ENCODE assay signal across 29 cellular contexts in the genomic region with DNA sequence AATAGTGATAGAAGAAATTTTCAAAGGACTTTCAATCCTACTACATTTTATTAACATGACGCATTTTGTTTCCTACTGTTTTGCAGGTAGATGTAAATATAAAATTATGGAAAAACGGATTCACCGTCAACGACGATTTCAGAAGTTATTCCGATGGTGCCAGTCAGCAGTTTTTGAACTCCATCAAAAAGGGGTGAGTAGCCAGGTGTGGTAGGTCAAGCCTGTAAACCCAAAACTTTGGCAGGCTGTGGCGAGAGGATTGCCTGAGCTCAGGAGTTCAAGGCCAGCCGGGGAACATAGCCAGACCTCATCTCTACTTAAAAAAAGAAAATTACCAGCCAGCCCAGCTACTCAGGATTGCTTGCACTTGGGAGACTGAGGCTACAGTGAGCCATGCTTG. TPM values are rescaled to one million over a fixed set of nuclear protein-coding genes. Genes with fewer than 3 reads are reported as not detected.
DNase-seq lines count a peak whose midpoint lies in the region; ATAC-seq, FAIRE-seq and TF ChIP-seq lines count a peak whose summit lies in the region.
"Had no signal": no experiment of that assay in that cellular context is flagged by ENCODE, and none has a peak within 500 bp of the region (broad histone marks: within the 10 kb centered on the region; RNA-seq: fewer than 3 reads in every experiment).

No MANE protein-coding gene starts in this region.

- ATAC-seq in HepG2: no peak
- no peak for ATAC-seq in right lobe of liver
- ATAC-seq in K562: no peak
- ATAC-seq in left lobe of liver: peak; percentile 51
- no peak for ATAC-seq in GM18907 (IDR thresholded peaks at IDR 0.05; ENCODE audit: unreplicated experiment)
- no peak for ATAC-seq in HG03469 (IDR thresholded peaks at IDR 0.05; ENCODE audit: unreplicated experiment)
- ATAC-seq in HG02571 (IDR thresholded peaks at IDR 0.05; ENCODE audit: unreplicated experiment): no peak
- ATAC-seq: GM12878 had no signal

- no peak overlapping the region for H2AFZ ChIP-seq in HepG2 (ENCODE audit: low read length)
- H2AFZ ChIP-seq in K562 (ENCODE audit: low read depth, low read length): no peak overlapping the region

- H3K27me3 ChIP-seq in HepG2 (ENCODE audit: control insufficient read depth in 1 of 2, insufficient read depth in 2 of 2, low read length in 2 of 2) (no peaks in the 10 kb centered on the region), right lobe of liver (no peaks in the 10 kb centered on the region), K562 (ENCODE audit: control insufficient read depth in 2 of 2, insufficient read depth in 2 of 2, low read length in 2 of 2) (no peaks in the 10 kb centered on the region)
- H3K27me3 ChIP-seq: BE2C, BLaER1 had no signal

- intact Hi-C loops in HepG2 (cut with micrococcal nuclease; ENCODE audit: unreplicated experiment) (no loop called here), right lobe of liver (cut with DNase I) (no loop called here), K562 (cut with micrococcal nuclease) (no loop called here)

- H3K9me1 ChIP-seq in K562 (ENCODE audit: control insufficient read depth, insufficient read depth, low read length): no peaks in the 10 kb centered on the region

- H3K4me2 ChIP-seq in HepG2 (ENCODE audit: low read depth, low read length): no peak overlapping the region
- H3K4me2 ChIP-seq in K562 (ENCODE audit: insufficient read depth, low read length): no peak overlapping the region
- H3K4me2 ChIP-seq: BLaER1 had no signal

- CTCF ChIA-PET in HepG2 (lab: Yijun Ruan, JAX; ENCODE audit: low intra/inter-chr PET ratio, low total read pairs) (no interaction called here), K562 (lab: Yijun Ruan, JAX; ENCODE audit: low intra/inter-chr PET ratio) (no interaction called here)

- in situ Hi-C loops in HepG2 (cut with HindIII; ENCODE audit: extremely low pct_ligation_motif_present, low pct_unique_long_range_greater_than_20kb): no loop called here
- in situ Hi-C loops in K562 (cut with MboI): no loop called here

- H3K4me3 ChIP-seq in HepG2 (replicated peaks in 1 of 3; ENCODE audit: insufficient read depth in 1 of 3, low read depth in 2 of 3, low read length in 3 of 3) (no peak overlapping the region), right lobe of liver (no peak overlapping the region), K562 (no peak overlapping the region)
- H3K4me3 ChIP-seq: BLaER1, GM12878 had no signal

- H4K20me1 ChIP-seq in HepG2 (ENCODE audit: insufficient read depth, low read length) (no peaks in the 10 kb centered on the region), K562 (replicated peaks; ENCODE audit: control insufficient read depth, insufficient read depth, low read length) (no peaks in the 10 kb centered on the region)
- H4K20me1 ChIP-seq: BLaER1 had no signal

- H3K9me3 ChIP-seq in HepG2 (ENCODE audit: low read length) (no peaks in the 10 kb centered on the region), right lobe of liver (no peaks in the 10 kb centered on the region), K562 (replicated peaks; ENCODE audit: control insufficient read depth, insufficient read depth, low read depth, low read length) (no peaks in the 10 kb centered on the region)
- H3K9me3 ChIP-seq: BE2C, BLaER1 had no signal

- peaks cover 3 to 36% of the 10 kb centered on the region in 2 experiments; a peak in 4 of 5 replicates for H3K36me3 ChIP-seq in HepG2 (replicated peaks in 1 of 2; ENCODE audit: control insufficient read depth in 1 of 2, insufficient read depth in 2 of 2, low read length in 2 of 2)
- peaks cover 0 to 3% (median 0%) of the 10 kb centered on the region in 4 donors for H3K36me3 ChIP-seq in right lobe of liver
- peaks cover 41% of the 10 kb centered on the region; the same call in 2 of the 3 replicates for H3K36me3 ChIP-seq in K562 (ENCODE audit: control insufficient read depth, insufficient read depth, low read length)

- FAIRE-seq in HepG2 (lab: Jason Lieb, UNC) (no peak), K562 (lab: Jason Lieb, UNC) (no peak)
- FAIRE-seq: GM12878, GM12892, GM18507, GM19239 had no signal

- TF ChIP-seq POLR2A in HepG2 (IDR thresholded peaks at IDR 0.05; ENCODE audit: insufficient read depth in 1 of 2, low read depth in 2 of 2, low read length in 2 of 2) (no peak), right lobe of liver (IDR thresholded peaks at IDR 0.05) (no peak), K562 (conservative IDR thresholded peaks at IDR 0.05) (no peak)

- no peaks in the 10 kb centered on the region for H3K4me1 ChIP-seq in HepG2 (ENCODE audit: insufficient read depth, low read length)
- H3K4me1 ChIP-seq in right lobe of liver: no peaks in the 10 kb centered on the region
- H3K4me1 ChIP-seq in K562 (replicated peaks in 1 of 2; ENCODE audit: control insufficient read depth in 2 of 2, insufficient read depth in 2 of 2, low read length in 2 of 2): no peaks in the 10 kb centered on the region
- H3K4me1 ChIP-seq: BE2C, BLaER1 had no signal

- H3K79me2 ChIP-seq in HepG2 (ENCODE audit: insufficient read depth, low read length) (no peaks in the 10 kb centered on the region), K562 (ENCODE audit: control insufficient read depth, insufficient read depth, low read length) (no peaks in the 10 kb centered on the region)

- H3K27ac ChIP-seq in HepG2 (ENCODE audit: extremely low read length, insufficient read depth, low read length) (no peak overlapping the region), right lobe of liver (no peak overlapping the region), K562 (ENCODE audit: extremely low read depth, low read depth, low read length) (no peak overlapping the region)
- H3K27ac ChIP-seq: 22Rv1, BLaER1 had no signal

- WGBS in HepG2 (ENCODE audit: low lambda C conversion rate): 95% methylated on average over 8 of the region's 8 CpGs
- WGBS in right lobe of liver (ENCODE audit: insufficient coverage, low coverage, low lambda C conversion rate, missing lambda C conversion rate): 83% methylated on average over 7 of the region's 8 CpGs
- 96% methylated on average over 8 of the region's 8 CpGs for WGBS in K562 (ENCODE audit: insufficient coverage, low coverage, missing lambda C conversion rate)

- POLR2A ChIA-PET in HepG2 (lab: Yijun Ruan, JAX): no interaction called here
- POLR2A ChIA-PET in K562 (lab: Yijun Ruan, JAX): no interaction called here

- DNase-seq in HepG2 (ENCODE audit: low spot score): no peak
- no peak for DNase-seq in right lobe of liver
- DNase-seq in K562 (ENCODE audit: extremely low read depth in 1 of 4, low spot score in 3 of 4): no peak
- no peak for DNase-seq in left lobe of liver (ENCODE audit: low spot score)
- DNase-seq: ACHN; C1 segment of cervical spinal cord; CD4-positive, alpha-beta memory T cell; CD4-positive, CD25-positive, alpha-beta regulatory T cell; CD8-positive, alpha-beta memory T cell; COR-L47; DMS 273 treated with DMSO at 0.1 percent for 48 hours; DMS153; DMS53; DMS79; DND-41; EL; GDM1 had no signal

- BruUV-seq in HepG2 (replicated peaks; lab: Mats Ljungman, UMichigan) (no TSS peak), K562 (replicated peaks; lab: Mats Ljungman, UMichigan) (no TSS peak)

- H3K9ac ChIP-seq in HepG2 (ENCODE audit: insufficient read depth, low read depth, low read length) (no peak overlapping the region), K562 (ENCODE audit: insufficient read depth in 1 of 2, low read depth in 2 of 2, low read length in 2 of 2) (no peak overlapping the region)
- H3K9ac ChIP-seq: BLaER1 had no signal

- TF ChIP-seq EP300 in HepG2 (IDR thresholded peaks at IDR 0.05; ENCODE audit: low read depth in 2 of 2, low read length in 2 of 2): no peak
- TF ChIP-seq EP300 in HepG2 (CRISPR knock-in tag; IDR thresholded peaks at IDR 0.05; ENCODE audit: borderline replicate concordance): no peak
- no peak for TF ChIP-seq EP300 in K562 (IDR thresholded peaks at IDR 0.05; ENCODE audit: low read length)

- TF ChIP-seq CTCF in HepG2 (CRISPR knock-in tag; IDR thresholded peaks at IDR 0.05) (no peak), right lobe of liver (IDR thresholded peaks at IDR 0.05) (no peak), K562 (IDR thresholded peaks at IDR 0.05 in 2 of 3, conservative IDR thresholded peaks at IDR 0.05 in 1 of 3; ENCODE audit: insufficient read depth in 2 of 3, low read depth in 1 of 3, low read length in 3 of 3) (no peak)

- TF ChIP-seq RAD21 in HepG2 (CRISPR knock-in tag; IDR thresholded peaks at IDR 0.05) (no peak), K562 (CRISPR knock-in tag; conservative IDR thresholded peaks at IDR 0.05 in 1 of 2, IDR thresholded peaks at IDR 0.05 in 1 of 2) (no peak)

RNA-seq across cellular contexts. Expression of a gene that starts 33.0 kb away (rescaled TPM):
- total RNA-seq in HepG2 (2016; rRNA removed; fragmentation: Illumina TruSeq; extraction: Trizol) (0.48 and 0.93 TPM in 2 replicates), right lobe of liver (under 1 TPM in 3 of 6 experiments, not detected in 3; 0.07 to 0.62 (median 0.22) TPM), K562 (2014; rRNA removed) (5.5 and 9.1 TPM in 2 replicates), K562 (2014; rRNA removed; fragmentation: Illumina TruSeq; extraction: Trizol) (5.2 and 6.8 TPM in 2 replicates), K562 (2015; rRNA removed; fragmentation: Illumina TruSeq; extraction: Trizol) (7.2 and 8.0 TPM in 2 replicates), K562 (2021) (10.4 and 10.9 TPM in 2 replicates), left lobe of liver (not detected)
- total RNA-seq in HepG2 (2016; cell fraction: cytosol; rRNA removed; fragmentation: Illumina TruSeq; extraction: Trizol; ENCODE audit: low read depth): 0.10 and 0.26 TPM in 2 replicates
- total RNA-seq in HepG2 (2016; cell fraction: insoluble cytoplasmic fraction; rRNA removed; fragmentation: Illumina TruSeq; extraction: Trizol): 0.45 and 0.68 TPM in 2 replicates
- total RNA-seq in HepG2 (2016; cell fraction: membrane; rRNA removed; fragmentation: Illumina TruSeq; extraction: Trizol): 0.59 and 1.2 TPM in 2 replicates
- 0.38 and 0.53 TPM in 2 replicates for total RNA-seq in HepG2 (2016; cell fraction: nucleus; rRNA removed; fragmentation: Illumina TruSeq; extraction: Trizol)
- polyA plus RNA-seq in HepG2 (2011; rRNA removed) (0.07 and 0.21 TPM in 2 replicates), K562 (2011; rRNA removed) (6.8 and 8.0 TPM in 2 replicates), K562 (2014; fragmentation: Illumina TruSeq; extraction: Trizol) (10.5 and 10.7 TPM in 2 replicates), K562 (2014; fragmentation: Nextera tagmentation; extraction: Ambion mirVana) (1 to 10 TPM; 2.6 to 3.6 TPM), K562 (2014; rRNA removed) (8.4 and 9.9 TPM in 2 replicates)
- polyA plus RNA-seq in HepG2 (2011; cell fraction: cytosol; rRNA removed): 0.15 TPM in 1 of 2 replicates, not detected in the other
- polyA plus RNA-seq in HepG2 (2011; cell fraction: nucleus; rRNA removed): 0.26 and 0.66 TPM in 2 replicates
- polyA plus RNA-seq in HepG2 (2012): 0.05 and 0.19 TPM in 2 replicates
- polyA plus RNA-seq in HepG2 (2016; cell fraction: cytosol; fragmentation: Illumina TruSeq; extraction: Trizol; ENCODE audit: low read depth): 0.68 and 1.1 TPM in 2 replicates
- 0.44 and 0.75 TPM in 2 replicates for polyA plus RNA-seq in HepG2 (2016; cell fraction: insoluble cytoplasmic fraction; fragmentation: Illumina TruSeq; extraction: Trizol; ENCODE audit: low read depth)
- polyA plus RNA-seq in HepG2 (2016; cell fraction: membrane; fragmentation: Illumina TruSeq; extraction: Trizol; ENCODE audit: low read depth): 1.1 and 1.6 TPM in 2 replicates
- 1.1 TPM in 2 replicates for polyA plus RNA-seq in HepG2 (2016; cell fraction: nucleus; fragmentation: Illumina TruSeq; extraction: Trizol; ENCODE audit: insufficient read depth, low read depth)
- polyA minus RNA-seq in HepG2 (2011; rRNA and poly(A)+ RNA removed; ENCODE audit: low replicate concordance): 0.16 and 1.1 TPM in 2 replicates
- polyA minus RNA-seq in HepG2 (2011; cell fraction: cytosol; rRNA and poly(A)+ RNA removed): not detected in 2 replicates
- polyA minus RNA-seq in HepG2 (2011; cell fraction: nucleus; rRNA and poly(A)+ RNA removed): 0.52 and 0.87 TPM in 2 replicates
- 9.6 and 15.1 TPM in 2 replicates for total RNA-seq in K562 (2011; cell fraction: chromatin; rRNA removed; ENCODE audit: low replicate concordance)
- total RNA-seq in K562 (2011; cell fraction: nucleolus; rRNA removed): 9.7 and 11.7 TPM in 2 replicates
- 8.9 and 13.0 TPM in 2 replicates for total RNA-seq in K562 (2011; cell fraction: nucleoplasm; rRNA removed)
- polyA plus RNA-seq in K562 (2011; cell fraction: cytosol; rRNA removed): 4.5 and 9.0 TPM in 2 replicates
- 10.2 and 25.4 TPM in 2 replicates for polyA plus RNA-seq in K562 (2011; cell fraction: nucleus; rRNA removed)
- polyA plus RNA-seq in K562 (2012): 9.0 and 11.1 TPM in 2 replicates
- polyA minus RNA-seq in K562 (2011; rRNA and poly(A)+ RNA removed): 2.2 and 3.3 TPM in 2 replicates
- polyA minus RNA-seq in K562 (2011; cell fraction: cytosol; rRNA and poly(A)+ RNA removed): 3.4 and 4.2 TPM in 2 replicates
- 4.2 and 8.2 TPM in 2 replicates for polyA minus RNA-seq in K562 (2011; cell fraction: nucleus; rRNA and poly(A)+ RNA removed)
- total RNA-seq: A172; A673; CD4-positive, alpha-beta memory T cell had no signal
- polyA plus RNA-seq: CD4-positive, alpha-beta memory T cell; CD4-positive, CD25-positive, alpha-beta regulatory T cell; CD8-positive, alpha-beta memory T cell had no signal

RNA-seq across cellular contexts. Expression of a gene that starts 36.6 kb away (rescaled TPM):
- total RNA-seq in HepG2 (2016; rRNA removed; fragmentation: Illumina TruSeq; extraction: Trizol): 20.9 and 29.6 TPM in 2 replicates
- 27.1 and 28.7 TPM in 2 replicates for total RNA-seq in HepG2 (2016; cell fraction: cytosol; rRNA removed; fragmentation: Illumina TruSeq; extraction: Trizol; ENCODE audit: low read depth)
- total RNA-seq in HepG2 (2016; cell fraction: insoluble cytoplasmic fraction; rRNA removed; fragmentation: Illumina TruSeq; extraction: Trizol): 20.2 and 28.7 TPM in 2 replicates
- total RNA-seq in HepG2 (2016; cell fraction: membrane; rRNA removed; fragmentation: Illumina TruSeq; extraction: Trizol): 26.5 and 28.1 TPM in 2 replicates
- total RNA-seq in HepG2 (2016; cell fraction: nucleus; rRNA removed; fragmentation: Illumina TruSeq; extraction: Trizol): 10.3 and 12.4 TPM in 2 replicates
- 6.8 and 8.3 TPM in 2 replicates for polyA plus RNA-seq in HepG2 (2011; rRNA removed)
- polyA plus RNA-seq in HepG2 (2011; cell fraction: cytosol; rRNA removed): 3.4 and 6.0 TPM in 2 replicates
- 1.2 and 2.1 TPM in 2 replicates for polyA plus RNA-seq in HepG2 (2011; cell fraction: nucleus; rRNA removed)
- polyA plus RNA-seq in HepG2 (2012): 10.9 and 12.3 TPM in 2 replicates
- 7.9 and 10.5 TPM in 2 replicates for polyA plus RNA-seq in HepG2 (2016; cell fraction: cytosol; fragmentation: Illumina TruSeq; extraction: Trizol; ENCODE audit: low read depth)
- polyA plus RNA-seq in HepG2 (2016; cell fraction: insoluble cytoplasmic fraction; fragmentation: Illumina TruSeq; extraction: Trizol; ENCODE audit: low read depth): 23.8 and 26.5 TPM in 2 replicates
- polyA plus RNA-seq in HepG2 (2016; cell fraction: membrane; fragmentation: Illumina TruSeq; extraction: Trizol; ENCODE audit: low read depth): 17.4 and 18.7 TPM in 2 replicates
- 10.8 and 12.2 TPM in 2 replicates for polyA plus RNA-seq in HepG2 (2016; cell fraction: nucleus; fragmentation: Illumina TruSeq; extraction: Trizol; ENCODE audit: insufficient read depth, low read depth)
- polyA minus RNA-seq in HepG2 (2011; rRNA and poly(A)+ RNA removed; ENCODE audit: low replicate concordance): 2.1 and 4.2 TPM in 2 replicates
- polyA minus RNA-seq in HepG2 (2011; cell fraction: cytosol; rRNA and poly(A)+ RNA removed): 6.2 and 6.5 TPM in 2 replicates
- 9.0 and 11.8 TPM in 2 replicates for polyA minus RNA-seq in HepG2 (2011; cell fraction: nucleus; rRNA and poly(A)+ RNA removed)
- total RNA-seq in right lobe of liver: 1 to 10 TPM; 4.6 to 7.9 (median 6.2) TPM
- 11.5 and 22.5 TPM in 2 replicates for total RNA-seq in K562 (2011; cell fraction: chromatin; rRNA removed; ENCODE audit: low replicate concordance)
- 9.7 and 10.1 TPM in 2 replicates for total RNA-seq in K562 (2011; cell fraction: nucleolus; rRNA removed)
- total RNA-seq in K562 (2011; cell fraction: nucleoplasm; rRNA removed): 10.9 and 13.0 TPM in 2 replicates
- 12.9 and 14.6 TPM in 2 replicates for total RNA-seq in K562 (2014; rRNA removed)
- 25.6 and 29.4 TPM in 2 replicates for total RNA-seq in K562 (2014; rRNA removed; fragmentation: Illumina TruSeq; extraction: Trizol)
- 18.1 and 20.1 TPM in 2 replicates for total RNA-seq in K562 (2015; rRNA removed; fragmentation: Illumina TruSeq; extraction: Trizol)
- 16.0 and 16.8 TPM in 2 replicates for total RNA-seq in K562 (2021)
- 11.1 and 16.6 TPM in 2 replicates for polyA plus RNA-seq in K562 (2011; rRNA removed)
- 2.8 and 5.3 TPM in 2 replicates for polyA plus RNA-seq in K562 (2011; cell fraction: cytosol; rRNA removed)
- polyA plus RNA-seq in K562 (2011; cell fraction: nucleus; rRNA removed): 1.9 and 2.3 TPM in 2 replicates
- polyA plus RNA-seq in K562 (2012): 11.0 and 15.5 TPM in 2 replicates
- polyA plus RNA-seq in K562 (2014; fragmentation: Illumina TruSeq; extraction: Trizol): 18.2 and 20.2 TPM in 2 replicates
- 1 to 10 TPM; 3.4 to 4.1 TPM for polyA plus RNA-seq in K562 (2014; fragmentation: Nextera tagmentation; extraction: Ambion mirVana)
- 13.8 and 16.2 TPM in 2 replicates for polyA plus RNA-seq in K562 (2014; rRNA removed)
- polyA minus RNA-seq in K562 (2011; rRNA and poly(A)+ RNA removed): 8.1 and 11.4 TPM in 2 replicates
- polyA minus RNA-seq in K562 (2011; cell fraction: cytosol; rRNA and poly(A)+ RNA removed): 6.1 and 8.8 TPM in 2 replicates
- 3.1 and 4.8 TPM in 2 replicates for polyA minus RNA-seq in K562 (2011; cell fraction: nucleus; rRNA and poly(A)+ RNA removed)
- 6.1 TPM for total RNA-seq in left lobe of liver

RNA-seq across cellular contexts. Expression of a gene that starts 50.0 kb away (rescaled TPM):
- 22.2 and 22.4 TPM in 2 replicates for total RNA-seq in HepG2 (2016; rRNA removed; fragmentation: Illumina TruSeq; extraction: Trizol)
- 10.9 and 12.3 TPM in 2 replicates for total RNA-seq in HepG2 (2016; cell fraction: cytosol; rRNA removed; fragmentation: Illumina TruSeq; extraction: Trizol; ENCODE audit: low read depth)
- 19.8 and 20.5 TPM in 2 replicates for total RNA-seq in HepG2 (2016; cell fraction: insoluble cytoplasmic fraction; rRNA removed; fragmentation: Illumina TruSeq; extraction: Trizol)
- 7.4 and 9.3 TPM in 2 replicates for total RNA-seq in HepG2 (2016; cell fraction: membrane; rRNA removed; fragmentation: Illumina TruSeq; extraction: Trizol)
- 70.7 and 72.3 TPM in 2 replicates for total RNA-seq in HepG2 (2016; cell fraction: nucleus; rRNA removed; fragmentation: Illumina TruSeq; extraction: Trizol)
- 4.3 and 5.3 TPM in 2 replicates for polyA plus RNA-seq in HepG2 (2011; rRNA removed)
- 1.4 and 2.3 TPM in 2 replicates for polyA plus RNA-seq in HepG2 (2011; cell fraction: cytosol; rRNA removed)
- polyA plus RNA-seq in HepG2 (2011; cell fraction: nucleus; rRNA removed): 8.1 and 8.9 TPM in 2 replicates
- polyA plus RNA-seq in HepG2 (2012): 4.7 and 5.9 TPM in 2 replicates
- polyA plus RNA-seq in HepG2 (2016; cell fraction: cytosol; fragmentation: Illumina TruSeq; extraction: Trizol; ENCODE audit: low read depth): 0.41 and 0.47 TPM in 2 replicates
- polyA plus RNA-seq in HepG2 (2016; cell fraction: insoluble cytoplasmic fraction; fragmentation: Illumina TruSeq; extraction: Trizol; ENCODE audit: low read depth): 12.2 and 12.4 TPM in 2 replicates
- 1.2 and 1.5 TPM in 2 replicates for polyA plus RNA-seq in HepG2 (2016; cell fraction: membrane; fragmentation: Illumina TruSeq; extraction: Trizol; ENCODE audit: low read depth)
- 20.5 and 23.2 TPM in 2 replicates for polyA plus RNA-seq in HepG2 (2016; cell fraction: nucleus; fragmentation: Illumina TruSeq; extraction: Trizol; ENCODE audit: insufficient read depth, low read depth)
- polyA minus RNA-seq in HepG2 (2011; rRNA and poly(A)+ RNA removed; ENCODE audit: low replicate concordance): 8.7 and 11.9 TPM in 2 replicates
- 7.4 and 8.0 TPM in 2 replicates for polyA minus RNA-seq in HepG2 (2011; cell fraction: cytosol; rRNA and poly(A)+ RNA removed)
- 90.0 and 94.1 TPM in 2 replicates for polyA minus RNA-seq in HepG2 (2011; cell fraction: nucleus; rRNA and poly(A)+ RNA removed)
- 10 to 100 TPM in 1 of 6 experiments, 1 to 10 TPM in 5; 7.5 to 12.1 (median 8.8) TPM for total RNA-seq in right lobe of liver
- 28.1 and 119 TPM in 2 replicates for total RNA-seq in K562 (2011; cell fraction: chromatin; rRNA removed; ENCODE audit: low replicate concordance)
- total RNA-seq in K562 (2011; cell fraction: nucleolus; rRNA removed): 12.7 and 18.3 TPM in 2 replicates
- total RNA-seq in K562 (2011; cell fraction: nucleoplasm; rRNA removed): 37.1 and 61.3 TPM in 2 replicates
- total RNA-seq in K562 (2014; rRNA removed): 10.8 and 11.4 TPM in 2 replicates
- total RNA-seq in K562 (2014; rRNA removed; fragmentation: Illumina TruSeq; extraction: Trizol): 21.6 and 22.4 TPM in 2 replicates
- total RNA-seq in K562 (2015; rRNA removed; fragmentation: Illumina TruSeq; extraction: Trizol): 20.6 and 21.6 TPM in 2 replicates
- total RNA-seq in K562 (2021): 18.5 and 18.8 TPM in 2 replicates
- 11.0 and 11.7 TPM in 2 replicates for polyA plus RNA-seq in K562 (2011; rRNA removed)
- polyA plus RNA-seq in K562 (2011; cell fraction: cytosol; rRNA removed): 1.6 and 4.6 TPM in 2 replicates
- 18.8 and 26.5 TPM in 2 replicates for polyA plus RNA-seq in K562 (2011; cell fraction: nucleus; rRNA removed)
- 5.6 TPM in 2 replicates for polyA plus RNA-seq in K562 (2012)
- 8.9 and 10.9 TPM in 2 replicates for polyA plus RNA-seq in K562 (2014; fragmentation: Illumina TruSeq; extraction: Trizol)
- polyA plus RNA-seq in K562 (2014; fragmentation: Nextera tagmentation; extraction: Ambion mirVana): 1 to 10 TPM; 3.2 to 4.0 TPM
- 6.4 and 7.7 TPM in 2 replicates for polyA plus RNA-seq in K562 (2014; rRNA removed)
- 30.0 and 41.1 TPM in 2 replicates for polyA minus RNA-seq in K562 (2011; rRNA and poly(A)+ RNA removed)
- polyA minus RNA-seq in K562 (2011; cell fraction: cytosol; rRNA and poly(A)+ RNA removed): 8.7 TPM in 2 replicates
- 37.0 and 67.3 TPM in 2 replicates for polyA minus RNA-seq in K562 (2011; cell fraction: nucleus; rRNA and poly(A)+ RNA removed)
- 11.1 TPM for total RNA-seq in left lobe of liver
